ENCODE assay signal across 8 cellular contexts in the genomic region with DNA sequence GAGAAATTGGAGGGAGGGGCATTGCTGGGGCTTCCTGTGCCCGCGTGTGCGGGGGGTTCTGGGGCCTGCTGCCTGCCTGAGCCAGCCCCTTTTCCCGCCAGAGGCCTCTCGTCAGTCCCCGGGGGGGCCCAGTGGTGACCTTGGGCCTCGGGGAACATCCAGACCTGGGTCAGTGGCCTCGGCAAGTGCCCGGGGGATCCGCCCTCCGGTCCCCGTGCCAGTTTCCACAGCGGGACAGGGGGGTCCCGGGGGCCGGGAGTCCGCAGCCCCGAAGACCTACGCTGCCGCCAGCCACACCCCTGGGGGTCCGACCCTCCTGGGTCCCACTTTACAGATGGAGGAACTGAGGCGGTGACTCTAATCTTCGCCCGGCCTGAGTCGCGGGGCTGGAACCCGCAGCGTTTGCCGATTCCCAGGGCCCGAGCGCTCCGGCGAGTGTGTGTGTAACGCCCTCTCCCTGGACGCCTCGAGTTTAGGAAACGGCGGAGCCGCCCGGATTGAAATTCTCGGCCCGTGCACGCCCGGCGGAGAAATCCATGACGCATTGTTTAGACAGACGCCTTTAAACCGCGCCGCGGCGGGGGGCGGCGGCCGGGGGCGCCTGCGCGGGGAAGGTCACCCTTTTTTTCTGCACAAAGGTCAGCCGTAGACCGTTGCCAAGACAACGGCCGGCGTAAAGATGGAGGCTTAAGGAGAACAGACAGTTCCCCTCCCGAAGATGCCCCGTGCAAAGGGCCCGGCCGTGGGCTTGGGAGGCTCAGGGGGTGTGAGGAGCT. TPM values are rescaled to one million over a fixed set of nuclear protein-coding genes. Genes with fewer than 3 reads are reported as not detected.
DNase-seq lines count a peak whose midpoint lies in the region; ATAC-seq and TF ChIP-seq lines count a peak whose summit lies in the region.

No MANE protein-coding gene starts in this region.

- intact Hi-C loops in adrenal gland (cut with DNase I) (no loop called here), heart right ventricle (cut with DNase I) (no loop called here)

- no peak overlapping the region for H3K27ac ChIP-seq in adrenal gland
- H3K27ac ChIP-seq in heart right ventricle: peak overlapping the region in 3 of 10 donors; percentile 13 to 39 (median 19)

- DNase-seq in ELF-1 (ENCODE audit: low read depth, low spot score) (peak; percentile 89), NCI-H1694 treated with DMSO at 0.1 percent for 48 hours (lab: John Stamatoyannopoulos, UW) (peak; percentile 13), adrenal gland (peak; percentile 48 to 73 (median 65)), heart right ventricle (peak; percentile 57 to 65), renal cortical epithelial cell (ENCODE audit: low read depth) (peak; percentile 9), SKM-1 (lab: John Stamatoyannopoulos, UW; ENCODE audit: unreplicated experiment) (no peak)
- DNase-seq in effector CD4-positive, alpha-beta T cell: no peak

- peaks cover 5% of the 10 kb centered on the region for H3K27me3 ChIP-seq in adrenal gland
- H3K27me3 ChIP-seq in heart right ventricle: peaks cover 0 to 47% (median 33%) of the 10 kb centered on the region in 7 donors

- H3K9me3 ChIP-seq in adrenal gland (replicated peaks in 1 of 3) (no peaks in the 10 kb centered on the region), heart right ventricle (no peaks in the 10 kb centered on the region)

- no peak for TF ChIP-seq CTCF in adrenal gland (IDR thresholded peaks at IDR 0.05)
- TF ChIP-seq CTCF in heart right ventricle (IDR thresholded peaks at IDR 0.05): no peak

- peak overlapping the region in 1 of 4 donors; percentile 22 for H3K4me3 ChIP-seq in adrenal gland
- H3K4me3 ChIP-seq in heart right ventricle: peak overlapping the region in 9 of 10 donors; percentile 29 to 57 (median 51)

- 1 to 5% (median 1%) methylated on average over 12 to 66 of the region's 66 CpGs for WGBS in adrenal gland, 4 donors
- WGBS in heart right ventricle, 2 donors: 2 to 7% methylated on average over 65 to 66 of the region's 66 CpGs

- ATAC-seq in heart right ventricle: peak; percentile 61 to 86 (median 81)
- ATAC-seq in HG02571 (IDR thresholded peaks at IDR 0.05; ENCODE audit: unreplicated experiment): no peak

- H3K4me1 ChIP-seq in adrenal gland (replicated peaks in 1 of 2): peaks cover 10 to 11% of the 10 kb centered on the region in 2 donors
- peaks cover 0 to 14% (median 12%) of the 10 kb centered on the region in 9 donors for H3K4me1 ChIP-seq in heart right ventricle

- no peak for TF ChIP-seq POLR2A in adrenal gland (IDR thresholded peaks at IDR 0.05)

- H3K36me3 ChIP-seq in adrenal gland (replicated peaks in 1 of 2): no peaks in the 10 kb centered on the region
- H3K36me3 ChIP-seq in heart right ventricle: no peaks in the 10 kb centered on the region

RNA-seq across cellular contexts. Expression of gene EFNA2, which starts 39.3 kb away (rescaled TPM):
- total RNA-seq in adrenal gland: not detected
- polyA plus RNA-seq in adrenal gland: not detected
- under 1 TPM in 1 of 10 donors, not detected in 9; 0.45 TPM for total RNA-seq in heart right ventricle
- polyA plus RNA-seq in heart right ventricle: under 1 TPM in 1 of 2 donors, not detected in 1; 0.04 TPM
- 0.10 TPM in 1 of 2 replicates, not detected in the other for total RNA-seq in renal cortical epithelial cell

RNA-seq across cellular contexts. Expression of gene FAM174C, which starts 49.6 kb away (rescaled TPM):
- 100 to 1,000 TPM in 3 of 8 donors, 10 to 100 TPM in 5; 67.4 to 279 (median 86.5) TPM for total RNA-seq in adrenal gland
- 100 to 1,000 TPM in 2 of 3 donors, 1 to 10 TPM in 1; 3.8 to 139 (median 123) TPM for polyA plus RNA-seq in adrenal gland
- 10 to 100 TPM in 7 of 10 donors, 1 to 10 TPM in 3; 8.2 to 19.0 (median 12.7) TPM for total RNA-seq in heart right ventricle
- 10 to 100 TPM; 40.2 to 70.2 TPM for polyA plus RNA-seq in heart right ventricle
- 13.9 and 21.5 TPM in 2 replicates for total RNA-seq in renal cortical epithelial cell

RNA-seq across cellular contexts. Expression of gene CIRBP, which starts 55.8 kb away (rescaled TPM):
- total RNA-seq in adrenal gland: 1,000 to 10,000 TPM in 1 of 8 donors, 100 to 1,000 TPM in 7; 317 to 1,164 (median 685) TPM
- 100 to 1,000 TPM; 360 to 990 (median 737) TPM for polyA plus RNA-seq in adrenal gland
- total RNA-seq in heart right ventricle: 100 to 1,000 TPM; 227 to 356 (median 280) TPM
- polyA plus RNA-seq in heart right ventricle: 100 to 1,000 TPM; 180 to 344 TPM
- 174 and 314 TPM in 2 replicates for total RNA-seq in renal cortical epithelial cell

RNA-seq across cellular contexts. Expression of gene NDUFS7, which starts 58.7 kb away (rescaled TPM):
- total RNA-seq in adrenal gland (100 to 1,000 TPM; 128 to 286 (median 157) TPM), heart right ventricle (100 to 1,000 TPM; 248 to 446 (median 377) TPM), renal cortical epithelial cell (56.8 and 70.2 TPM in 2 replicates)
- polyA plus RNA-seq in adrenal gland (100 to 1,000 TPM in 2 of 3 donors, 1 to 10 TPM in 1; 4.7 to 267 (median 134) TPM), heart right ventricle (100 to 1,000 TPM; 307 to 498 TPM)

Comparison
In these comparisons a context has a peak if more than half of its experiments do, and no peak if none do; other contexts are left out.
1. DNase-seq: peak in ELF-1 (single experiment), NCI-H1694 treated with DMSO at 0.1 percent for 48 hours (single experiment), adrenal gland (7 of 7), heart right ventricle (2 of 2) and renal cortical epithelial cell (single experiment); none in SKM-1 (single experiment) and effector CD4-positive, alpha-beta T cell (single experiment).